In genomic region chr6:35024601-35025054, GRCh38 we compare ENCODE assay signal across 9 cellular contexts.
DNase-seq lines count a peak whose midpoint lies in the region; ATAC-seq lines count a peak whose summit lies in the region.
"Had no signal": no experiment of that assay in that cellular context is flagged by ENCODE, and none has a peak within 500 bp of the region (broad histone marks: within the 10 kb centered on the region; RNA-seq: fewer than 3 reads in every experiment).

No MANE protein-coding gene starts in this region.

- H3K27ac Mint-ChIP-seq in stimulated activated effector memory CD8-positive, alpha-beta T cell treated with anti-CD3 and anti-CD28 coated beads, Interleukin-12 subunit alpha, Interleukin-12 subunit beta, amount 100 ng/mL, for 72 hours, result no peak overlapping the region

- intact Hi-C loops in Right ventricle myocardium inferior (cut with DNase I) (no loop called here), cardiac septum (cut with DNase I) (loop anchor here (5.0 kb wide), 1 partner anchor 73 kb away; no protein-coding TSS in a partner anchor)

- no peak overlapping the region for H3K4me3 Mint-ChIP-seq in stimulated activated effector memory CD8-positive, alpha-beta T cell treated with anti-CD3 and anti-CD28 coated beads, Interleukin-12 subunit alpha, Interleukin-12 subunit beta, amount 100 ng/mL, for 72 hours

- no peaks in the 10 kb centered on the region for H3K9me3 ChIP-seq in iPS-20b (ENCODE audit: insufficient read depth, low read depth, low read length)

- peak overlapping the region; percentile 40; the same call in 1 of the 2 replicates for H3K4me3 ChIP-seq in iPS-20b (ENCODE audit: low read length)

- ATAC-seq in Right ventricle myocardium inferior (peak; percentile 84), GM21723 (IDR thresholded peaks at IDR 0.05; ENCODE audit: unreplicated experiment) (no peak), HG03565 (IDR thresholded peaks at IDR 0.05; ENCODE audit: unreplicated experiment) (no peak), GM19397 (IDR thresholded peaks at IDR 0.05; ENCODE audit: unreplicated experiment) (no peak)
- ATAC-seq in stimulated activated effector memory CD8-positive, alpha-beta T cell treated with anti-CD3 and anti-CD28 coated beads, Interleukin-12 subunit alpha, Interleukin-12 subunit beta, amount 100 ng/mL, for 72 hours, result peak; percentile 36

- H3K36me3 ChIP-seq in iPS-20b (ENCODE audit: insufficient read depth, low read depth, low read length), result no peaks in the 10 kb centered on the region

- H3K9me3 Mint-ChIP-seq in stimulated activated effector memory CD8-positive, alpha-beta T cell treated with anti-CD3 and anti-CD28 coated beads, Interleukin-12 subunit alpha, Interleukin-12 subunit beta, amount 100 ng/mL, for 72 hours, result no peaks in the 10 kb centered on the region

- H3K27ac ChIP-seq in angular gyrus (ENCODE audit: low read depth, low read length) (peak overlapping the region; percentile 14), iPS-20b (ENCODE audit: low read length) (no peak overlapping the region)
- H3K27ac ChIP-seq: C4-2B had no signal

- no peak for DNase-seq in Right ventricle myocardium inferior (ENCODE audit: missing footprints)
- no peak for DNase-seq in cardiac septum (ENCODE audit: low spot score)
- no peak for DNase-seq in stimulated activated effector memory CD8-positive, alpha-beta T cell treated with anti-CD3 and anti-CD28 coated beads, Interleukin-12 subunit alpha, Interleukin-12 subunit beta, amount 100 ng/mL, for 72 hours (ENCODE audit: low spot score in 2 of 2)

- peak overlapping the region; percentile 60; the same call in 1 of the 2 replicates for H3K9ac ChIP-seq in iPS-20b (ENCODE audit: low read depth, low read length)

- no peaks in the 10 kb centered on the region for H3K36me3 Mint-ChIP-seq in stimulated activated effector memory CD8-positive, alpha-beta T cell treated with anti-CD3 and anti-CD28 coated beads, Interleukin-12 subunit alpha, Interleukin-12 subunit beta, amount 100 ng/mL, for 72 hours

- no peaks in the 10 kb centered on the region for H3K27me3 ChIP-seq in iPS-20b (ENCODE audit: insufficient read depth, low read length)

- H3K4me1 Mint-ChIP-seq in stimulated activated effector memory CD8-positive, alpha-beta T cell treated with anti-CD3 and anti-CD28 coated beads, Interleukin-12 subunit alpha, Interleukin-12 subunit beta, amount 100 ng/mL, for 72 hours, result peaks cover 6% of the 10 kb centered on the region

- peaks cover 54% of the 10 kb centered on the region for H3K4me1 ChIP-seq in iPS-20b (ENCODE audit: insufficient read depth, low read length)

Comparison
In these comparisons a context has a peak if more than half of its experiments do, and no peak if none do; other contexts are left out.
1. ATAC-seq: peak in Right ventricle myocardium inferior (single experiment) and stimulated activated effector memory CD8-positive, alpha-beta T cell treated with anti-CD3 and anti-CD28 coated beads, Interleukin-12 subunit alpha, Interleukin-12 subunit beta, amount 100 ng/mL, for 72 hours (single experiment); none in GM21723 (single experiment), HG03565 (single experiment) and GM19397 (single experiment).